27 cellular contexts compared by ENCODE assay signal in the genomic region with DNA sequence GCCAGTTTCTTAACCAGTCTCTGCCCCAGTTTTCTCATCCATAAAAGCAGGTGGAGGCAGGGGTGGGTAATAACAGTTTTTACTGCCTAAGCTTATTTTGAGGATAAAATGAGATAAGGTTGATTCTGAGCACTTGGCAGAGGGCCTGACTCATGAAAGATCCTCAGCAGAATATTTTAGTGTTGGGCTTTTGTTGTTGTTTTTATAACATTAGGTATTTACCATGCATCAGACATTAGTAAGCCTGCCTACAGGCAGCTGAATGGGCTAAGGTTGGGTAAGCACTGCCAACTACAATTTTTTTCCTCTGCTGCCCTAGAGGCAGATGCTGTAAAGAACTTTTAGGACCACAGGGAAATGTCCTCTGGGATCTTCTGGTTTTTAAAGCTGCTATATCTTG. TPM values are rescaled to one million over a fixed set of nuclear protein-coding genes. Genes with fewer than 3 reads are reported as not detected.
"Had no signal": no experiment of that assay in that cellular context is flagged by ENCODE, and none has a peak within 500 bp of the region (broad histone marks: within the 10 kb centered on the region; RNA-seq: fewer than 3 reads in every experiment).

No MANE protein-coding gene starts in this region.

- H3K36me3 ChIP-seq: brain microvascular endothelial cell had no signal

- H3K27ac ChIP-seq: brain microvascular endothelial cell had no signal

- H3K27me3 ChIP-seq: brain microvascular endothelial cell had no signal

- DNase-seq: activated B cell treated with CpG ODN at 0.5 μM for 24 hours; activated CD4-positive, alpha-beta memory T cell treated with anti-CD3 and anti-CD28 coated beads, Interleukin-2, amount 10 ng/mL, durations not matched to agents 7 days and 5 days; activated CD4-positive, alpha-beta T cell treated with anti-CD3 and anti-CD28 coated beads for 36 hours; activated CD4-positive, alpha-beta T cell treated with anti-CD3 and anti-CD28 coated beads, Interleukin-2, amount 50 U/mL, for 1 hour; activated gamma-delta T cell treated with Interleukin-2 at 50 U/mL for 16 hours; activated naive CD4-positive, alpha-beta T cell treated with anti-CD3 and anti-CD28 coated beads, Interleukin-2, amount 10 ng/mL, durations not matched to agents 7 days and 5 days; activated naive CD8-positive, alpha-beta T cell treated with anti-CD3 and anti-CD28 coated beads for 36 hours; activated T-cell treated with anti-CD3 and anti-CD28 coated beads for 4 hours; activated T-cell treated with anti-CD3 and anti-CD28 coated beads, Interleukin-2, amount 50 U/mL, for 72 hours; brain microvascular endothelial cell; cerebellar nuclear complex; Kasumi-1; MV-4-11; NCI-H1105; NCI-H1436; NCI-H187; NCI-H2081; NCI-H510A treated with DMSO at 0.1 percent for 48 hours; NCI-H69; SIG-M5; T-helper 17 cell; T-helper 9 cell had no signal

- ATAC-seq: activated CD4-positive, alpha-beta T cell treated with anti-CD3 and anti-CD28 coated beads for 36 hours; activated T-cell treated with anti-CD3 and anti-CD28 coated beads, Interleukin-2, amount 50 U/mL, for 72 hours; T-helper 17 cell had no signal

- FAIRE-seq: colon, RCC 7860 had no signal

RNA-seq across cellular contexts. Expression of gene SCNN1G, which starts 43.1 kb away (rescaled TPM):
- total RNA-seq: activated B cell treated with CpG ODN at 0.5 μM for 24 hours; activated CD4-positive, alpha-beta memory T cell treated with anti-CD3 and anti-CD28 coated beads, Interleukin-2, amount 10 ng/mL, durations not matched to agents 7 days and 5 days; activated CD4-positive, alpha-beta T cell treated with anti-CD3 and anti-CD28 coated beads for 36 hours; activated CD8-positive, alpha-beta memory T cell treated with anti-CD3 and anti-CD28 coated beads for 36 hours; activated naive CD8-positive, alpha-beta T cell treated with anti-CD3 and anti-CD28 coated beads for 36 hours; activated T-cell treated with anti-CD3 and anti-CD28 coated beads, Interleukin-2, amount 50 U/mL, for 72 hours; activated T-helper 2 cell treated with anti-CD3 and anti-CD28 coated beads, Interferon-gamma antibody, Interleukin-2, Interleukin-4, amounts not matched to agents 10 μg/mL and 5 μg/mL and 100 μg/mL, durations not matched to agents 14 hours and 24 hours and 36 hours; cardiac septum; T-helper 17 cell had no signal
